27 cellular contexts compared by ENCODE assay signal in genomic region chr2:225891013-225891412, GRCh38.
"Had no signal": no experiment of that assay in that cellular context is flagged by ENCODE, and none has a peak within 500 bp of the region (broad histone marks: within the 10 kb centered on the region; RNA-seq: fewer than 3 reads in every experiment).

No MANE protein-coding gene starts in this region.

- DNase-seq: hypothalamus; immature natural killer cell; kidney; left colon; left lung; lower lobe of right lung; mesendoderm; naive B cell; natural killer cell; nephron progenitor cell; occipital lobe; retina; right cardiac atrium; sigmoid colon; small intestine; spleen; stimulated activated CD4-positive, alpha-beta T cell treated with anti-CD3 and anti-CD28 coated beads, Interleukin-4, amount 100 ng/mL, for 24 hours; stimulated activated naive CD4-positive, alpha-beta T cell; tibial artery; trophoblast cell; upper lobe of right lung had no signal

- H2AFZ ChIP-seq: neural progenitor cell had no signal

- FAIRE-seq: kidney, small intestine, urothelium cell line had no signal

- H3K36me3 ChIP-seq: left lung, lower lobe of right lung, neural progenitor cell, neutrophil, sigmoid colon, spleen, suprapubic skin, thoracic aorta, tibial artery, upper lobe of right lung had no signal

- H3K4me1 ChIP-seq: left lung, lower lobe of right lung, neural progenitor cell, suprapubic skin, tibial artery, upper lobe of right lung had no signal

- H3K4me3 ChIP-seq: left lung, lower lobe of right lung, neural progenitor cell, sigmoid colon, spleen, suprapubic skin, thoracic aorta, tibial artery, upper lobe of right lung had no signal

- H3K4me2 ChIP-seq: neural progenitor cell had no signal

- H3K9ac ChIP-seq: neural progenitor cell had no signal

- H3K27ac ChIP-seq: left lung, lower lobe of right lung, neural progenitor cell, neutrophil, sigmoid colon, spleen, suprapubic skin, thoracic aorta, tibial artery, upper lobe of right lung had no signal

- H3K27me3 ChIP-seq: left lung, neural progenitor cell, sigmoid colon, spleen, suprapubic skin, tibial artery, upper lobe of right lung had no signal

- ATAC-seq: left colon; left lung; lower lobe of right lung; natural killer cell; right cardiac atrium; stimulated activated effector memory CD8-positive, alpha-beta T cell treated with anti-CD3 and anti-CD28 coated beads, Interleukin-12 subunit alpha, Interleukin-12 subunit beta, amount 100 ng/mL, for 72 hours; upper lobe of right lung had no signal

- H3K9me3 ChIP-seq: left lung, lower lobe of right lung, neutrophil, sigmoid colon, spleen, suprapubic skin, thoracic aorta, tibial artery, upper lobe of right lung had no signal
